10 cellular contexts compared by ENCODE assay signal in genomic region chr13:43805071-43805468, GRCh38. TPM values are rescaled to one million over a fixed set of nuclear protein-coding genes. Genes with fewer than 3 reads are reported as not detected.
A peak's percentile ranks its signal among the peaks of the same experiment; 100 is the strongest.
DNase-seq lines count a peak whose midpoint lies in the region; ATAC-seq and TF ChIP-seq lines count a peak whose summit lies in the region.
"Had no signal": no experiment of that assay in that cellular context is flagged by ENCODE, and none has a peak within 500 bp of the region (broad histone marks: within the 10 kb centered on the region; RNA-seq: fewer than 3 reads in every experiment).

No MANE protein-coding gene starts in this region.

- 27% methylated on average over 3 of the region's 3 CpGs for WGBS in prostate gland

- no peaks in the 10 kb centered on the region for H3K9me3 ChIP-seq in prostate gland
- H3K9me3 ChIP-seq: thoracic aorta had no signal

- no peak for ATAC-seq in GM21515 (IDR thresholded peaks at IDR 0.05; ENCODE audit: unreplicated experiment)

- no peak for TF ChIP-seq CTCF in prostate gland (IDR thresholded peaks at IDR 0.05)

- no peaks in the 10 kb centered on the region for H3K4me1 Mint-ChIP-seq in immature natural killer cell
- H3K4me1 Mint-ChIP-seq in activated CD4-positive, alpha-beta T cell treated with anti-CD3 and anti-CD28 coated beads, Interleukin-2, amount 10 ng/mL, durations not matched to agents 24 days and 14 days: peaks cover 3% of the 10 kb centered on the region

- intact Hi-C loops in prostate gland (cut with DNase I): loop anchor here (10.0 kb wide), 1 partner anchor 1210 kb away; no protein-coding TSS in a partner anchor
- intact Hi-C loops in activated CD4-positive, alpha-beta T cell treated with anti-CD3 and anti-CD28 coated beads, Interleukin-2, amount 10 ng/mL, durations not matched to agents 24 days and 14 days (cut with micrococcal nuclease): loop anchor here (10.0 kb wide), 1 partner anchor 710 kb away; no protein-coding TSS in a partner anchor

- no peak overlapping the region for H3K27ac Mint-ChIP-seq in immature natural killer cell
- H3K27ac Mint-ChIP-seq in activated CD4-positive, alpha-beta T cell treated with anti-CD3 and anti-CD28 coated beads, Interleukin-2, amount 10 ng/mL, durations not matched to agents 24 days and 14 days: no peak overlapping the region

- peak overlapping the region; percentile 82 for H3K27ac ChIP-seq in epithelial cell of prostate
- no peak overlapping the region for H3K27ac ChIP-seq in prostate gland
- H3K27ac ChIP-seq: 22Rv1, thoracic aorta had no signal

- no peaks in the 10 kb centered on the region for H3K36me3 Mint-ChIP-seq in immature natural killer cell
- H3K36me3 Mint-ChIP-seq in activated CD4-positive, alpha-beta T cell treated with anti-CD3 and anti-CD28 coated beads, Interleukin-2, amount 10 ng/mL, durations not matched to agents 24 days and 14 days (ENCODE audit: low read depth): no peaks in the 10 kb centered on the region

- H3K4me3 ChIP-seq in prostate gland: no peak overlapping the region
- H3K4me3 ChIP-seq: thoracic aorta had no signal

- H3K4me1 ChIP-seq in prostate gland (replicated peaks): no peaks in the 10 kb centered on the region

- DNase-seq in DMS 273 (lab: John Stamatoyannopoulos, UW; ENCODE audit: unreplicated experiment) (peak; percentile 37), DMS 273 treated with DMSO at 0.1 percent for 48 hours (lab: John Stamatoyannopoulos, UW) (no peak), NCI-H345 (lab: John Stamatoyannopoulos, UW) (peak; percentile 57), epithelial cell of prostate (ENCODE audit: low read depth, low spot score) (peak; percentile 97), prostate gland (ENCODE audit: low spot score) (peak; percentile 15), immature natural killer cell (no peak)
- DNase-seq in activated CD4-positive, alpha-beta T cell treated with anti-CD3 and anti-CD28 coated beads, Interleukin-2, amount 10 ng/mL, durations not matched to agents 24 days and 14 days: no peak

- TF ChIP-seq POLR2A in prostate gland (IDR thresholded peaks at IDR 0.05): no peak

- H3K36me3 ChIP-seq in prostate gland: no peaks in the 10 kb centered on the region
- H3K36me3 ChIP-seq: thoracic aorta had no signal

- H3K4me3 Mint-ChIP-seq in immature natural killer cell: no peak overlapping the region
- H3K4me3 Mint-ChIP-seq in activated CD4-positive, alpha-beta T cell treated with anti-CD3 and anti-CD28 coated beads, Interleukin-2, amount 10 ng/mL, durations not matched to agents 24 days and 14 days: no peak overlapping the region

- H3K9me3 Mint-ChIP-seq in immature natural killer cell: no peaks in the 10 kb centered on the region
- no peaks in the 10 kb centered on the region for H3K9me3 Mint-ChIP-seq in activated CD4-positive, alpha-beta T cell treated with anti-CD3 and anti-CD28 coated beads, Interleukin-2, amount 10 ng/mL, durations not matched to agents 24 days and 14 days

- peaks cover 0 to 4% (median 3%) of the 10 kb centered on the region in 3 donors for H3K27me3 Mint-ChIP-seq in immature natural killer cell (ENCODE audit: low read depth in 3 of 3)
- H3K27me3 Mint-ChIP-seq in activated CD4-positive, alpha-beta T cell treated with anti-CD3 and anti-CD28 coated beads, Interleukin-2, amount 10 ng/mL, durations not matched to agents 24 days and 14 days: peaks cover 12% of the 10 kb centered on the region

- H3K27me3 ChIP-seq in prostate gland (replicated peaks; ENCODE audit: insufficient read depth): no peaks in the 10 kb centered on the region

RNA-seq across cellular contexts. Expression of gene ENOX1, which starts 18.3 kb away (rescaled TPM):
- 1 to 10 TPM; 4.5 to 5.3 TPM for total RNA-seq in prostate gland
- polyA plus RNA-seq in immature natural killer cell: not detected
- 0.07 and 0.14 TPM in 2 replicates for total RNA-seq in activated CD4-positive, alpha-beta T cell treated with anti-CD3 and anti-CD28 coated beads, Interleukin-2, amount 10 ng/mL, durations not matched to agents 24 days and 14 days

Comparison
In these comparisons a context has a peak if more than half of its experiments do, and no peak if none do; other contexts are left out.
1. DNase-seq: peak in DMS 273 (single experiment), NCI-H345 (single experiment), epithelial cell of prostate (single experiment) and prostate gland (single experiment); none in DMS 273 treated with DMSO at 0.1 percent for 48 hours (single experiment), immature natural killer cell (0 of 3) and activated CD4-positive, alpha-beta T cell treated with anti-CD3 and anti-CD28 coated beads, Interleukin-2, amount 10 ng/mL, durations not matched to agents 24 days and 14 days (single experiment).